Comparison of ENCODE assay signal across 24 cellular contexts in the genomic region with DNA sequence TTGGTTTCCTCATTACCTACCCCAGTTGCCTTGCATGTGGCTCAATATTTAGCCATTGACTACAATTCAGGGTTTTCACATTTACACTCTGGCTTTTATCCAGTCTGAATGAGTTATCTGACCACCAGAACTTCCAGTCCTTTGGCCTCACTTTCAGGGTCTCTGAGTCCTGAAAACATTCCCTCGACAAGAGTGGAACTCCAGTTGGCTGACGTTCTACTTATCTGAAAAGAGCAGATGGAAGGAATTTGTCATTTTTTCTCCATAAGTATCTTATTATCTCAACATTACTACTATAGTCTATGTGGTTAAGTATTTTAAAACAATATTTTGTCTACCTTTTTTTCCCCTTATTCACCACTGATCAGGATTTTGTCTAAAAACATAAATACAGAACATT.
"Had no signal": no experiment of that assay in that cellular context is flagged by ENCODE, and none has a peak within 500 bp of the region (broad histone marks: within the 10 kb centered on the region; RNA-seq: fewer than 3 reads in every experiment).

No MANE protein-coding gene starts in this region.

- FAIRE-seq: astrocyte had no signal

- H3K27ac ChIP-seq: adrenal gland, WERI-Rb-1 had no signal

- H3K27me3 ChIP-seq: adrenal gland had no signal

- H3K4me3 ChIP-seq: adrenal gland had no signal

- H3K4me1 ChIP-seq: adrenal gland had no signal

- ATAC-seq: activated CD8-positive, alpha-beta T cell treated with anti-CD3 and anti-CD28 coated beads for 36 hours; activated naive CD4-positive, alpha-beta T cell treated with anti-CD3 and anti-CD28 coated beads, Interleukin-2, amount 50 U/mL, for 72 hours; activated T-cell treated with anti-CD3 and anti-CD28 coated beads, Interleukin-2, amount 50 U/mL, for 72 hours; activated T-helper 17 cell treated with anti-CD3 and anti-CD28 coated beads, Interleukin-2, amount 50 U/mL, for 72 hours had no signal

- DNase-seq: activated CD4-positive, alpha-beta T cell treated with anti-CD3 and anti-CD28 coated beads, Interleukin-2, amount 10 ng/mL, durations not matched to agents 24 days and 14 days; activated CD4-positive, alpha-beta T cell treated with anti-CD3 and anti-CD28 coated beads, Interleukin-2, amount 50 U/mL, for 4 hours; activated CD8-positive, alpha-beta T cell treated with anti-CD3 and anti-CD28 coated beads for 36 hours; activated effector memory CD4-positive, alpha-beta T cell treated with anti-CD3 and anti-CD28 coated beads, Interleukin-2, amount 50 U/mL, for 16 hours; activated naive CD4-positive, alpha-beta T cell; activated T-cell treated with anti-CD3 and anti-CD28 coated beads, Interleukin-2, amount 50 U/mL, for 1 hour; activated T-cell treated with anti-CD3 and anti-CD28 coated beads, Interleukin-2, amount 50 U/mL, for 72 hours; adrenal gland; central memory CD4-positive, alpha-beta T cell; NCI-H1092 treated with DMSO at 0.1 percent for 48 hours; NCI-H1417; NCI-H146; NCI-H2029; NCI-H345; NCI-H524 treated with DMSO at 0.1 percent for 48 hours; NK-92 treated with Interleukin-12 subunit alpha and Interleukin-12 subunit beta, amount 100 ng/mL, for 24 hours; Right ventricle myocardium superior; SW 1271; T-helper 1 cell; T1000; WERI-Rb-1 had no signal

- H3K9me3 ChIP-seq: adrenal gland had no signal
